18 cellular contexts compared by ENCODE assay signal in genomic region chr3:177754508-177754921, GRCh38.
A peak's percentile ranks its signal among the peaks of the same experiment; 100 is the strongest.
DNase-seq lines count a peak whose midpoint lies in the region; ATAC-seq and TF ChIP-seq lines count a peak whose summit lies in the region.
"Had no signal": no experiment of that assay in that cellular context is flagged by ENCODE, and none has a peak within 500 bp of the region (broad histone marks: within the 10 kb centered on the region; RNA-seq: fewer than 3 reads in every experiment).

No MANE protein-coding gene starts in this region.

- peak overlapping the region; percentile 72 for H3K27ac Mint-ChIP-seq in chondrocyte (ENCODE audit: unreplicated experiment)
- H3K27ac Mint-ChIP-seq in type B pancreatic cell, result no peak overlapping the region
- H3K27ac Mint-ChIP-seq: activated CD4-positive, alpha-beta T cell treated with anti-CD3 and anti-CD28 coated beads, Interleukin-2, amount 10 ng/mL, durations not matched to agents 7 days and 5 days had no signal

- H3K9ac ChIP-seq in Loucy (ENCODE audit: low read depth, low read length, poor library complexity, severe bottlenecking) (no peak overlapping the region), skeletal muscle satellite cell (ENCODE audit: low read depth, low read length) (peak overlapping the region; percentile 37), MM.1S (ENCODE audit: low read length) (no peak overlapping the region)

- TF ChIP-seq CTCF in Loucy (conservative IDR thresholded peaks at IDR 0.05; ENCODE audit: low read length), result no peak
- no peak for TF ChIP-seq CTCF in chondrocyte (IDR thresholded peaks at IDR 0.05)
- TF ChIP-seq CTCF in type B pancreatic cell (conservative IDR thresholded peaks at IDR 0.05), result no peak
- TF ChIP-seq CTCF in MM.1S (IDR thresholded peaks at IDR 0.05; ENCODE audit: low read length), result no peak

- no peak overlapping the region for H3K27ac ChIP-seq in MM.1S (ENCODE audit: low read length)
- H3K27ac ChIP-seq: SK-N-MC had no signal

- H3K4me1 ChIP-seq in Loucy (ENCODE audit: insufficient read depth, low read length, poor library complexity, severe bottlenecking) (peaks cover 17% of the 10 kb centered on the region), skeletal muscle satellite cell (ENCODE audit: control insufficient read depth, insufficient read depth, low read length) (peaks cover 40% of the 10 kb centered on the region), MM.1S (ENCODE audit: low read length) (no peaks in the 10 kb centered on the region)

- H3K4me3 Mint-ChIP-seq in chondrocyte (ENCODE audit: unreplicated experiment) (no peak overlapping the region), type B pancreatic cell (no peak overlapping the region)
- H3K4me3 Mint-ChIP-seq: activated CD4-positive, alpha-beta T cell treated with anti-CD3 and anti-CD28 coated beads, Interleukin-2, amount 10 ng/mL, durations not matched to agents 7 days and 5 days had no signal

- H3K9me3 Mint-ChIP-seq in chondrocyte (ENCODE audit: low read depth) (no peaks in the 10 kb centered on the region), type B pancreatic cell (peaks cover 19% of the 10 kb centered on the region)

- H3F3A ChIP-seq in Loucy (ENCODE audit: low read depth), result no peaks in the 10 kb centered on the region
- H3F3A ChIP-seq in MM.1S (ENCODE audit: insufficient read depth, low read length), result no peaks in the 10 kb centered on the region

- H3K27me3 Mint-ChIP-seq in chondrocyte (ENCODE audit: low read depth), result no peaks in the 10 kb centered on the region
- H3K27me3 Mint-ChIP-seq in type B pancreatic cell, result no peaks in the 10 kb centered on the region
- H3K27me3 Mint-ChIP-seq: activated CD4-positive, alpha-beta T cell treated with anti-CD3 and anti-CD28 coated beads, Interleukin-2, amount 10 ng/mL, durations not matched to agents 7 days and 5 days had no signal

- peaks cover 40% of the 10 kb centered on the region for H3K4me1 Mint-ChIP-seq in chondrocyte (ENCODE audit: low read depth)
- peaks cover 25% of the 10 kb centered on the region for H3K4me1 Mint-ChIP-seq in type B pancreatic cell (ENCODE audit: unreplicated experiment)
- H3K4me1 Mint-ChIP-seq: activated CD4-positive, alpha-beta T cell treated with anti-CD3 and anti-CD28 coated beads, Interleukin-2, amount 10 ng/mL, durations not matched to agents 7 days and 5 days had no signal

- H3K4me3 ChIP-seq in Loucy (ENCODE audit: low read length, poor library complexity, severe bottlenecking), result no peak overlapping the region
- H3K4me3 ChIP-seq in skeletal muscle satellite cell (ENCODE audit: low read length), result peak overlapping the region; percentile 1
- H3K4me3 ChIP-seq in MM.1S (ENCODE audit: low read length), result no peak overlapping the region
- H3K4me3 ChIP-seq: SK-N-MC, thoracic aorta had no signal

- H3K27me3 ChIP-seq in Loucy (ENCODE audit: insufficient read depth, low read length, poor library complexity, severe bottlenecking) (no peaks in the 10 kb centered on the region), skeletal muscle satellite cell (ENCODE audit: control insufficient read depth, insufficient read depth, low read length) (no peaks in the 10 kb centered on the region), MM.1S (replicated peaks; ENCODE audit: insufficient read depth, low read length) (no peaks in the 10 kb centered on the region)

- H3K4me2 ChIP-seq in Loucy (ENCODE audit: low read depth, low read length, poor library complexity, severe bottlenecking) (no peak overlapping the region), skeletal muscle satellite cell (ENCODE audit: low read length) (peak overlapping the region; percentile 5), MM.1S (ENCODE audit: low read depth, low read length) (no peak overlapping the region)

- DNase-seq in chondrocyte (ENCODE audit: low spot score) (no peak), iPS-NIHi11 (ENCODE audit: low spot score) (peak; percentile 52), cortex of kidney (lab: John Stamatoyannopoulos, UW) (no peak), type B pancreatic cell (ENCODE audit: extremely low spot score, unreplicated experiment) (no peak), MM.1S (no peak)
- DNase-seq: activated CD4-positive, alpha-beta T cell treated with anti-CD3 and anti-CD28 coated beads, Interleukin-2, amount 10 ng/mL, durations not matched to agents 7 days and 5 days; COR-L47; glutamatergic neuron; midbrain; NCI-H2081; NCI-H526; stimulated activated CD4-positive, alpha-beta T cell treated with anti-CD3 and anti-CD28 coated beads, Interleukin-4, amount 100 ng/mL, for 4 hours; stimulated activated CD8-positive, alpha-beta memory T cell treated with anti-CD3 and anti-CD28 coated beads, Interleukin-4, amount 100 ng/mL, for 48 hours had no signal

- H3K36me3 ChIP-seq in Loucy (ENCODE audit: insufficient read depth, low read length) (no peaks in the 10 kb centered on the region), skeletal muscle satellite cell (ENCODE audit: insufficient read depth, low read length) (no peaks in the 10 kb centered on the region), MM.1S (replicated peaks; ENCODE audit: insufficient read depth, low read length) (no peaks in the 10 kb centered on the region)
- H3K36me3 ChIP-seq: thoracic aorta had no signal

- H3K79me2 ChIP-seq in Loucy (ENCODE audit: insufficient read depth, low read length) (no peaks in the 10 kb centered on the region), MM.1S (ENCODE audit: low read length) (no peaks in the 10 kb centered on the region)

- H3K9me3 ChIP-seq in Loucy (ENCODE audit: insufficient read depth, low read depth, low read length), result peaks cover 8% of the 10 kb centered on the region; the same call in 1 of the 2 replicates
- no peaks in the 10 kb centered on the region for H3K9me3 ChIP-seq in skeletal muscle satellite cell (replicated peaks; ENCODE audit: low read length)
- H3K9me3 ChIP-seq in MM.1S (replicated peaks; ENCODE audit: insufficient read depth, low read length), result no peaks in the 10 kb centered on the region
- H3K9me3 ChIP-seq: thoracic aorta had no signal

- no peaks in the 10 kb centered on the region for H3K9me2 ChIP-seq in Loucy (replicated peaks; ENCODE audit: low read depth, low read length)
- H3K9me2 ChIP-seq in MM.1S (replicated peaks; ENCODE audit: insufficient read depth, low read length), result no peaks in the 10 kb centered on the region

- H2AFZ ChIP-seq in Loucy (ENCODE audit: low read length), result 0 out of 2 replicates have a peak overlapping the region, but pooled peaks have one; percentile 38
- no peak overlapping the region for H2AFZ ChIP-seq in MM.1S (ENCODE audit: low read length)

- no peak for ATAC-seq in activated CD4-positive, CD25-positive, alpha-beta regulatory T cell treated with anti-CD3 and anti-CD28 coated beads, Interleukin-2, amount 50 U/mL, for 24 hours

- no peaks in the 10 kb centered on the region for H3K36me3 Mint-ChIP-seq in chondrocyte (ENCODE audit: low read depth)
- no peaks in the 10 kb centered on the region for H3K36me3 Mint-ChIP-seq in type B pancreatic cell

- no peaks in the 10 kb centered on the region for H4K20me1 ChIP-seq in Loucy (ENCODE audit: insufficient read depth, low read length, poor library complexity, severe bottlenecking)
- no peaks in the 10 kb centered on the region for H4K20me1 ChIP-seq in MM.1S (ENCODE audit: insufficient read depth, low read length)
